ENCODE assay signal across 11 cellular contexts in genomic region chr16:9911231-9911630, GRCh38.
"Had no signal": no experiment of that assay in that cellular context is flagged by ENCODE, and none has a peak within 500 bp of the region (broad histone marks: within the 10 kb centered on the region; RNA-seq: fewer than 3 reads in every experiment).

No MANE protein-coding gene starts in this region.

- H3K4me2 ChIP-seq: GM23338 had no signal

- DNase-seq: GM23248, GOT3, H7, H9, HCEC 1CT, HFFc6 had no signal

- FAIRE-seq: H1, H54 had no signal

- H3K9me3 ChIP-seq: HAP-1 had no signal

- H3K36me3 ChIP-seq: HAP-1 had no signal

- H3K27ac ChIP-seq: GM23248 had no signal

- ATAC-seq: GM23338, HCT116 had no signal

- H3K9ac ChIP-seq: GM23248 had no signal

- H3K4me1 ChIP-seq: HAP-1 had no signal

- H3K4me3 ChIP-seq: GM23248, GM23338, HAP-1 had no signal

- H2AFZ ChIP-seq: GM23248, GM23338 had no signal
